Comparison of ENCODE assay signal across 10 cellular contexts in genomic region chr5:93584531-93585053, GRCh38. TPM values are rescaled to one million over a fixed set of nuclear protein-coding genes. Genes with fewer than 3 reads are reported as not detected.
DNase-seq lines count a peak whose midpoint lies in the region; ATAC-seq, FAIRE-seq and TF ChIP-seq lines count a peak whose summit lies in the region.
"Had no signal": no experiment of that assay in that cellular context is flagged by ENCODE, and none has a peak within 500 bp of the region (broad histone marks: within the 10 kb centered on the region; RNA-seq: fewer than 3 reads in every experiment).

No MANE protein-coding gene starts in this region.

- H3K9me3 ChIP-seq in breast epithelium (no peaks in the 10 kb centered on the region), HepG2 (ENCODE audit: low read length) (no peaks in the 10 kb centered on the region), upper lobe of right lung (no peaks in the 10 kb centered on the region)

- H3K27me3 ChIP-seq in breast epithelium: peaks cover 8 to 57% of the 10 kb centered on the region in 2 donors
- H3K27me3 ChIP-seq in HepG2 (ENCODE audit: control insufficient read depth in 1 of 2, insufficient read depth in 2 of 2, low read length in 2 of 2): peaks cover 1 to 9% of the 10 kb centered on the region in 2 experiments; a peak in 1 of 5 replicates
- H3K27me3 ChIP-seq in upper lobe of right lung: peaks cover 72% of the 10 kb centered on the region

- TF ChIP-seq EP300 in HepG2 (IDR thresholded peaks at IDR 0.05; ENCODE audit: low read depth in 2 of 2, low read length in 2 of 2): no peak
- TF ChIP-seq EP300 in HepG2 (CRISPR knock-in tag; IDR thresholded peaks at IDR 0.05; ENCODE audit: borderline replicate concordance): no peak

- TF ChIP-seq POLR2A in breast epithelium (IDR thresholded peaks at IDR 0.05) (no peak), HepG2 (IDR thresholded peaks at IDR 0.05; ENCODE audit: insufficient read depth in 1 of 2, low read depth in 2 of 2, low read length in 2 of 2) (no peak)

- H4K20me1 ChIP-seq in HepG2 (ENCODE audit: insufficient read depth, low read length): peaks cover 29% of the 10 kb centered on the region

- peak overlapping the region; percentile 86; the same call in 1 of the 2 replicates for H3K9ac ChIP-seq in HepG2 (ENCODE audit: insufficient read depth, low read depth, low read length)
- H3K9ac ChIP-seq: parathyroid adenoma had no signal

- H3K27me3 Mint-ChIP-seq in MCF 10A (ENCODE audit: insufficient read depth, unreplicated experiment): no peaks in the 10 kb centered on the region

- CTCF ChIA-PET in MCF 10A (lab: Yijun Ruan, JAX) (interaction anchor here (0.6 kb wide), 1 partner anchor 23 kb away, joined by 3 read pairs; no protein-coding TSS in a partner anchor), HepG2 (lab: Yijun Ruan, JAX; ENCODE audit: low intra/inter-chr PET ratio, low total read pairs) (no interaction called here)

- peak overlapping the region; percentile 57 to 75 (median 63) for H3K4me3 ChIP-seq in breast epithelium
- H3K4me3 ChIP-seq in WI38 (ENCODE audit: low read depth, low read length): peak overlapping the region; percentile 92
- H3K4me3 ChIP-seq in HepG2 (replicated peaks in 1 of 3; ENCODE audit: insufficient read depth in 1 of 3, low read depth in 2 of 3, low read length in 3 of 3): peak overlapping the region; percentile 90 to 96 (median 95); a peak in 5 of 6 replicates
- H3K4me3 ChIP-seq in upper lobe of right lung: peak overlapping the region; percentile 56

- H3K36me3 ChIP-seq in breast epithelium (no peaks in the 10 kb centered on the region), HepG2 (replicated peaks in 1 of 2; ENCODE audit: control insufficient read depth in 1 of 2, insufficient read depth in 2 of 2, low read length in 2 of 2) (peaks cover 4 to 17% of the 10 kb centered on the region in 2 experiments; a peak in 2 of 5 replicates), upper lobe of right lung (no peaks in the 10 kb centered on the region)

- no peak overlapping the region for H2AFZ ChIP-seq in HepG2 (ENCODE audit: low read length)
- H2AFZ ChIP-seq: parathyroid adenoma had no signal

- no peak for ATAC-seq in HepG2
- no peak for ATAC-seq in upper lobe of right lung

- 2% methylated on average over 40 of the region's 54 CpGs for WGBS in HepG2 (ENCODE audit: low lambda C conversion rate)

- H3K36me3 Mint-ChIP-seq in MCF 10A (ENCODE audit: insufficient read depth, unreplicated experiment): no peaks in the 10 kb centered on the region

- peaks cover 48% of the 10 kb centered on the region for H3K79me2 ChIP-seq in HepG2 (ENCODE audit: insufficient read depth, low read length)
- H3K79me2 ChIP-seq: parathyroid adenoma had no signal

- no peaks in the 10 kb centered on the region for H3K9me3 Mint-ChIP-seq in MCF 10A (ENCODE audit: unreplicated experiment)

- POLR2A ChIA-PET in MCF 10A (lab: Yijun Ruan, JAX) (interaction anchor here (0.6 kb wide), 1 partner anchor 1160 kb away, joined by 3 read pairs; no protein-coding TSS in a partner anchor), HepG2 (lab: Yijun Ruan, JAX) (no interaction called here)

- peaks cover 11% of the 10 kb centered on the region for H3K4me1 Mint-ChIP-seq in MCF 10A (ENCODE audit: insufficient read depth, unreplicated experiment)

- no peak for DNase-seq in breast epithelium (ENCODE audit: low spot score in 2 of 2)
- DNase-seq in MCF 10A (ENCODE audit: unreplicated experiment): no peak
- DNase-seq in HepG2 (ENCODE audit: low spot score): no peak
- DNase-seq in upper lobe of right lung: no peak
- DNase-seq in CD1c-positive myeloid dendritic cell (ENCODE audit: extremely low spot score): no peak
- DNase-seq in RCC 7860 (ENCODE audit: low spot score): no peak
- DNase-seq in NOMO-1 treated with dmso at 0.1 percent for 144 hours (lab: John Stamatoyannopoulos, UW; ENCODE audit: unreplicated experiment): no peak
- DNase-seq: activated naive CD4-positive, alpha-beta T cell treated with anti-CD3 and anti-CD28 coated beads, Interleukin-2, amount 50 U/mL, for 16 hours had no signal

- no peak overlapping the region for H3K4me3 Mint-ChIP-seq in MCF 10A (ENCODE audit: unreplicated experiment)

- H3K27ac ChIP-seq in breast epithelium: peak overlapping the region; percentile 68 to 90
- H3K27ac ChIP-seq in HepG2 (ENCODE audit: extremely low read length, insufficient read depth, low read length): peak overlapping the region; percentile 92
- H3K27ac ChIP-seq in upper lobe of right lung: peak overlapping the region; percentile 63
- H3K27ac ChIP-seq: parathyroid adenoma had no signal

- TF ChIP-seq CTCF in breast epithelium (IDR thresholded peaks at IDR 0.05): no peak
- no peak for TF ChIP-seq CTCF in MCF 10A (IDR thresholded peaks at IDR 0.05; ENCODE audit: unreplicated experiment)
- TF ChIP-seq CTCF in WI38 (IDR thresholded peaks at IDR 0.05; ENCODE audit: low read depth, low read length): no peak
- no peak for TF ChIP-seq CTCF in HepG2 (CRISPR knock-in tag; IDR thresholded peaks at IDR 0.05)
- no peak for TF ChIP-seq CTCF in upper lobe of right lung (IDR thresholded peaks at IDR 0.05)

- no peak for FAIRE-seq in HepG2 (lab: Jason Lieb, UNC)
- FAIRE-seq in RCC 7860 (lab: Jason Lieb, UNC): no peak

- H3K27ac Mint-ChIP-seq in MCF 10A (ENCODE audit: low read depth, unreplicated experiment): no peak overlapping the region

- peaks cover 0 to 7% of the 10 kb centered on the region in 2 donors for H3K4me1 ChIP-seq in breast epithelium
- H3K4me1 ChIP-seq in HepG2 (ENCODE audit: insufficient read depth, low read length): peaks cover 29% of the 10 kb centered on the region
- H3K4me1 ChIP-seq in upper lobe of right lung: peaks cover 14% of the 10 kb centered on the region
- H3K4me1 ChIP-seq: parathyroid adenoma had no signal

- intact Hi-C loops in breast epithelium (cut with DNase I; ENCODE audit: low total_unique reads) (no loop called here), MCF 10A (cut with micrococcal nuclease) (loop anchor here (5.0 to 10.0 kb wide), 6 partner anchors 150 to 1272 kb away; no protein-coding TSS in a partner anchor), HepG2 (cut with micrococcal nuclease; ENCODE audit: unreplicated experiment) (loop anchor here (5.0 kb wide), 5 partner anchors 318 to 657 kb away; a partner anchor contains a TSS), upper lobe of right lung (cut with DNase I) (loop anchor here (10.0 kb wide), 1 partner anchor 210 kb away; no protein-coding TSS in a partner anchor)

- no peak for TF ChIP-seq RAD21 in HepG2 (CRISPR knock-in tag; IDR thresholded peaks at IDR 0.05)

- no TSS peak for BruUV-seq in MCF 10A (replicated peaks; lab: Mats Ljungman, UMichigan)
- no TSS peak for BruUV-seq in HepG2 (replicated peaks; lab: Mats Ljungman, UMichigan)

- no peak overlapping the region for H3K4me2 ChIP-seq in HepG2 (ENCODE audit: low read depth, low read length)

- in situ Hi-C loops in HepG2 (cut with HindIII; ENCODE audit: extremely low pct_ligation_motif_present, low pct_unique_long_range_greater_than_20kb): loop anchor here (5.0 to 10.0 kb wide), 3 partner anchors 208 to 697 kb away; no protein-coding TSS in a partner anchor

RNA-seq across cellular contexts. Expression of gene NR2F1, which starts 1.6 kb away (rescaled TPM):
- total RNA-seq in breast epithelium (10 to 100 TPM in 2 of 3 donors, 1 to 10 TPM in 1; 4.6 to 63.6 (median 59.1) TPM), MCF 10A (2022) (1.4 and 1.7 TPM in 2 replicates), HepG2 (2016; rRNA removed; fragmentation: Illumina TruSeq; extraction: Trizol) (14.0 and 17.1 TPM in 2 replicates), upper lobe of right lung (83.2 TPM)
- total RNA-seq in HepG2 (2016; cell fraction: cytosol; rRNA removed; fragmentation: Illumina TruSeq; extraction: Trizol; ENCODE audit: low read depth): 4.3 and 4.6 TPM in 2 replicates
- total RNA-seq in HepG2 (2016; cell fraction: insoluble cytoplasmic fraction; rRNA removed; fragmentation: Illumina TruSeq; extraction: Trizol): 12.7 and 15.6 TPM in 2 replicates
- 12.0 and 12.1 TPM in 2 replicates for total RNA-seq in HepG2 (2016; cell fraction: membrane; rRNA removed; fragmentation: Illumina TruSeq; extraction: Trizol)
- 14.7 and 16.7 TPM in 2 replicates for total RNA-seq in HepG2 (2016; cell fraction: nucleus; rRNA removed; fragmentation: Illumina TruSeq; extraction: Trizol)
- polyA plus RNA-seq in HepG2 (2011; rRNA removed): 59.7 and 76.5 TPM in 2 replicates
- 48.3 and 60.7 TPM in 2 replicates for polyA plus RNA-seq in HepG2 (2011; cell fraction: cytosol; rRNA removed)
- polyA plus RNA-seq in HepG2 (2011; cell fraction: nucleus; rRNA removed): 179 and 207 TPM in 2 replicates
- 28.9 and 65.9 TPM in 2 replicates for polyA plus RNA-seq in HepG2 (2012)
- 1.4 and 2.1 TPM in 2 replicates for polyA plus RNA-seq in HepG2 (2016; cell fraction: cytosol; fragmentation: Illumina TruSeq; extraction: Trizol; ENCODE audit: low read depth)
- polyA plus RNA-seq in HepG2 (2016; cell fraction: insoluble cytoplasmic fraction; fragmentation: Illumina TruSeq; extraction: Trizol; ENCODE audit: low read depth): 16.0 and 19.7 TPM in 2 replicates
- polyA plus RNA-seq in HepG2 (2016; cell fraction: membrane; fragmentation: Illumina TruSeq; extraction: Trizol; ENCODE audit: low read depth): 4.8 and 5.9 TPM in 2 replicates
- polyA plus RNA-seq in HepG2 (2016; cell fraction: nucleus; fragmentation: Illumina TruSeq; extraction: Trizol; ENCODE audit: insufficient read depth, low read depth): 37.8 and 39.6 TPM in 2 replicates
- polyA minus RNA-seq in HepG2 (2011; rRNA and poly(A)+ RNA removed; ENCODE audit: low replicate concordance): 62.1 and 114 TPM in 2 replicates
- polyA minus RNA-seq in HepG2 (2011; cell fraction: cytosol; rRNA and poly(A)+ RNA removed): 46.9 and 57.0 TPM in 2 replicates
- polyA minus RNA-seq in HepG2 (2011; cell fraction: nucleus; rRNA and poly(A)+ RNA removed): 29.7 and 42.6 TPM in 2 replicates

RNA-seq across cellular contexts. Expression of gene NR2F1-AS1, which starts 3.6 kb away (rescaled TPM):
- total RNA-seq in breast epithelium: 10 to 100 TPM in 2 of 3 donors, 1 to 10 TPM in 1; 7.0 to 17.4 (median 15.2) TPM
- total RNA-seq in MCF 10A (2022): 3.2 and 4.6 TPM in 2 replicates
- 2.1 and 2.8 TPM in 2 replicates for total RNA-seq in HepG2 (2016; rRNA removed; fragmentation: Illumina TruSeq; extraction: Trizol)
- total RNA-seq in HepG2 (2016; cell fraction: cytosol; rRNA removed; fragmentation: Illumina TruSeq; extraction: Trizol; ENCODE audit: low read depth): 2.5 and 2.7 TPM in 2 replicates
- total RNA-seq in HepG2 (2016; cell fraction: insoluble cytoplasmic fraction; rRNA removed; fragmentation: Illumina TruSeq; extraction: Trizol): 0.64 and 1.1 TPM in 2 replicates
- 3.5 and 3.7 TPM in 2 replicates for total RNA-seq in HepG2 (2016; cell fraction: membrane; rRNA removed; fragmentation: Illumina TruSeq; extraction: Trizol)
- 3.5 and 4.9 TPM in 2 replicates for total RNA-seq in HepG2 (2016; cell fraction: nucleus; rRNA removed; fragmentation: Illumina TruSeq; extraction: Trizol)
- polyA plus RNA-seq in HepG2 (2011; rRNA removed): 2.8 and 3.1 TPM in 2 replicates
- 1.1 and 2.4 TPM in 2 replicates for polyA plus RNA-seq in HepG2 (2011; cell fraction: cytosol; rRNA removed)
- 2.9 and 5.9 TPM in 2 replicates for polyA plus RNA-seq in HepG2 (2011; cell fraction: nucleus; rRNA removed)
- 5.1 and 7.3 TPM in 2 replicates for polyA plus RNA-seq in HepG2 (2012)
- polyA plus RNA-seq in HepG2 (2016; cell fraction: cytosol; fragmentation: Illumina TruSeq; extraction: Trizol; ENCODE audit: low read depth): 3.6 and 4.1 TPM in 2 replicates
- polyA plus RNA-seq in HepG2 (2016; cell fraction: insoluble cytoplasmic fraction; fragmentation: Illumina TruSeq; extraction: Trizol; ENCODE audit: low read depth): 0.48 and 2.3 TPM in 2 replicates
- polyA plus RNA-seq in HepG2 (2016; cell fraction: membrane; fragmentation: Illumina TruSeq; extraction: Trizol; ENCODE audit: low read depth): 2.6 and 5.7 TPM in 2 replicates
- polyA plus RNA-seq in HepG2 (2016; cell fraction: nucleus; fragmentation: Illumina TruSeq; extraction: Trizol; ENCODE audit: insufficient read depth, low read depth): 2.3 and 2.9 TPM in 2 replicates
- 2.2 and 4.6 TPM in 2 replicates for polyA minus RNA-seq in HepG2 (2011; rRNA and poly(A)+ RNA removed; ENCODE audit: low replicate concordance)
- 2.1 TPM in 1 of 2 replicates, not detected in the other for polyA minus RNA-seq in HepG2 (2011; cell fraction: cytosol; rRNA and poly(A)+ RNA removed)
- polyA minus RNA-seq in HepG2 (2011; cell fraction: nucleus; rRNA and poly(A)+ RNA removed): 27.3 and 33.1 TPM in 2 replicates
- 16.2 TPM for total RNA-seq in upper lobe of right lung
